8 cellular contexts compared by ENCODE assay signal in the genomic region with DNA sequence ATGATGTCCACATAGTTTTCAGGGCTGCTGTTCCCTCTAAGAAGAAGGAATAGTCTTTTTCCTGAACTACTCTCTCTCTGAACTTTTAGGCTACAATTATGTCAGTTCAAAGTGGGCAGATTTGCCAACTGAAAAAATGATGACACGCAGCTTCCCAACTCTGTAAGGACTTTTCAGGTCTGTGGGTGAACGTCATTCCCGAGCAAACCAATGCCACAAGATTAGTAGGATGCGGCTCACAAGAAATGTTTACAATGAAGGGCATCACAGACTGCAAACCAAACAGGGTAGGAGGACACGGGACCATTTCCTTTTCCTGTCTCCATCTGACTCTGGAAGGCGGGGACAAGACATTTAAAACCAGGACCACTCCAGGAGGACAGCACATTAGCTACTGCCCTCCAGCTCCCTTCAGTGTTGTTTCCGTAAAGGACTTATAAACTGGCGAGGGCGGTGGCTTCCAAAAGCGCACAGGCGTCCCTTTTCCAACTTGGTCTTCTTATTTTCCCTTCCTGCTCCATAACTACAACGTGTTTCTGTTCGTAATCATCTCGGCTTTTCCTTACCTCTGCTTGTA. TPM values are rescaled to one million over a fixed set of nuclear protein-coding genes. Genes with fewer than 3 reads are reported as not detected.
A peak's percentile ranks its signal among the peaks of the same experiment; 100 is the strongest.
DNase-seq lines count a peak whose midpoint lies in the region; ATAC-seq and TF ChIP-seq lines count a peak whose summit lies in the region.

No MANE protein-coding gene starts in this region.

- H3K4me3 Mint-ChIP-seq in activated T-helper 2 cell treated with anti-CD3 and anti-CD28 coated beads, Interferon-gamma antibody, Interleukin-2, Interleukin-4, amounts not matched to agents 10 μg/mL and 5 μg/mL and 100 μg/mL, durations not matched to agents 14 hours and 24 hours and 36 hours (ENCODE audit: low read depth): peak overlapping the region; percentile 94

- no peaks in the 10 kb centered on the region for H3K27me3 ChIP-seq in neutrophil

- H3K27ac Mint-ChIP-seq in activated T-helper 2 cell treated with anti-CD3 and anti-CD28 coated beads, Interferon-gamma antibody, Interleukin-2, Interleukin-4, amounts not matched to agents 10 μg/mL and 5 μg/mL and 100 μg/mL, durations not matched to agents 14 hours and 24 hours and 36 hours: peak overlapping the region; percentile 91

- no peaks in the 10 kb centered on the region for H3K9me3 ChIP-seq in neutrophil

- intact Hi-C loops in activated T-helper 2 cell treated with anti-CD3 and anti-CD28 coated beads, Interferon-gamma antibody, Interleukin-2, Interleukin-4, amounts not matched to agents 10 μg/mL and 5 μg/mL and 100 μg/mL, durations not matched to agents 14 hours and 24 hours and 36 hours (cut with micrococcal nuclease): loop anchor here (1.0 to 10.0 kb wide), 6 partner anchors 40 to 260 kb away; no protein-coding TSS in a partner anchor

- peaks cover 15% of the 10 kb centered on the region for H3K36me3 Mint-ChIP-seq in activated T-helper 2 cell treated with anti-CD3 and anti-CD28 coated beads, Interferon-gamma antibody, Interleukin-2, Interleukin-4, amounts not matched to agents 10 μg/mL and 5 μg/mL and 100 μg/mL, durations not matched to agents 14 hours and 24 hours and 36 hours (ENCODE audit: low read depth)

- peak; percentile 20 for ATAC-seq in GM21529 (IDR thresholded peaks at IDR 0.05; ENCODE audit: unreplicated experiment)
- ATAC-seq in HG03039 (IDR thresholded peaks at IDR 0.05; ENCODE audit: unreplicated experiment): no peak

- H3K4me1 ChIP-seq in neutrophil (ENCODE audit: control insufficient read depth in 1 of 2, insufficient read depth in 1 of 2, low read depth in 1 of 2, low read length in 1 of 2): peaks cover 31 to 35% of the 10 kb centered on the region in 2 experiments

- peak; percentile 44 for DNase-seq in NCI-H2196 (lab: John Stamatoyannopoulos, UW; ENCODE audit: unreplicated experiment)
- no peak for DNase-seq in NCI-H2196 treated with DMSO at 0.1 percent for 48 hours (lab: John Stamatoyannopoulos, UW; ENCODE audit: unreplicated experiment)
- DNase-seq in LoVo (ENCODE audit: low spot score): peak; percentile 65
- DNase-seq in activated T-helper 2 cell treated with anti-CD3 and anti-CD28 coated beads, Interferon-gamma antibody, Interleukin-2, Interleukin-4, amounts not matched to agents 10 μg/mL and 5 μg/mL and 100 μg/mL, durations not matched to agents 14 hours and 24 hours and 36 hours (ENCODE audit: low spot score): no peak
- peak; percentile 34 for DNase-seq in glomerular endothelial cell (ENCODE audit: extremely low read depth, low read depth, low spot score)

- no peaks in the 10 kb centered on the region for H3K27me3 Mint-ChIP-seq in activated T-helper 2 cell treated with anti-CD3 and anti-CD28 coated beads, Interferon-gamma antibody, Interleukin-2, Interleukin-4, amounts not matched to agents 10 μg/mL and 5 μg/mL and 100 μg/mL, durations not matched to agents 14 hours and 24 hours and 36 hours (ENCODE audit: low read depth)

- peak overlapping the region; percentile 81 to 93 for H3K4me3 ChIP-seq in neutrophil (ENCODE audit: low read depth in 1 of 2, low read length in 1 of 2)

- H3K9me3 Mint-ChIP-seq in activated T-helper 2 cell treated with anti-CD3 and anti-CD28 coated beads, Interferon-gamma antibody, Interleukin-2, Interleukin-4, amounts not matched to agents 10 μg/mL and 5 μg/mL and 100 μg/mL, durations not matched to agents 14 hours and 24 hours and 36 hours: no peaks in the 10 kb centered on the region

- TF ChIP-seq CTCF in neutrophil (IDR thresholded peaks at IDR 0.05): no peak

- peaks cover 48% of the 10 kb centered on the region for H3K4me1 Mint-ChIP-seq in activated T-helper 2 cell treated with anti-CD3 and anti-CD28 coated beads, Interferon-gamma antibody, Interleukin-2, Interleukin-4, amounts not matched to agents 10 μg/mL and 5 μg/mL and 100 μg/mL, durations not matched to agents 14 hours and 24 hours and 36 hours (ENCODE audit: low read depth)

- no peaks in the 10 kb centered on the region for H3K36me3 ChIP-seq in neutrophil

- H3K27ac ChIP-seq in neutrophil: peak overlapping the region; percentile 95

RNA-seq across cellular contexts. Expression of gene MKLN1, which starts 0.5 kb away (rescaled TPM):
- total RNA-seq in activated T-helper 2 cell treated with anti-CD3 and anti-CD28 coated beads, Interferon-gamma antibody, Interleukin-2, Interleukin-4, amounts not matched to agents 10 μg/mL and 5 μg/mL and 100 μg/mL, durations not matched to agents 14 hours and 24 hours and 36 hours: 38.3 and 40.9 TPM in 2 replicates
- total RNA-seq in glomerular endothelial cell: 15.6 and 20.2 TPM in 2 replicates

Comparison
In these comparisons a context has a peak if more than half of its experiments do, and no peak if none do; other contexts are left out.
1. DNase-seq: peak in NCI-H2196 (single experiment), LoVo (single experiment) and glomerular endothelial cell (single experiment); none in NCI-H2196 treated with DMSO at 0.1 percent for 48 hours (single experiment) and activated T-helper 2 cell treated with anti-CD3 and anti-CD28 coated beads, Interferon-gamma antibody, Interleukin-2, Interleukin-4, amounts not matched to agents 10 μg/mL and 5 μg/mL and 100 μg/mL, durations not matched to agents 14 hours and 24 hours and 36 hours (single experiment).